ENCODE assay signal across 11 cellular contexts in the genomic region with DNA sequence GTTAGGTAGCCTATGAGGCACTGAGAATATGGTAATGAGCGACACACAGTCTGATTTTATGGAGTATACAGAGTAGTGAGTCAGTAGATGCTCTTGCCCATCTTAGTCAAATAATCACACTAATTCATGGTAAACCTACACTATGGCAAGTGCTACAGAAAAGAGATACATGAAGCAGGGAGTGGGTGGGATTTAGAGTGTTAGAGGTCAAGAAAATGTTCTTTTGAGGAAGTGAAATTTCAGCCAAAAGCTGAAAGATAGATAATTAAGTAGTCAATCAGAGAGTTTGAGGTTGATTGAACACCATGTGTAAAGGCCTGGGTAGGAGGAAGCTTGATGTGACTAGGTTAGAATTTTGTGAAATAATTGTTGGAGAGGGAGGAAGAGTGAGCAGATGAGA. TPM values are rescaled to one million over a fixed set of nuclear protein-coding genes. Genes with fewer than 3 reads are reported as not detected.
A peak's percentile ranks its signal among the peaks of the same experiment; 100 is the strongest.
DNase-seq lines count a peak whose midpoint lies in the region; ATAC-seq and TF ChIP-seq lines count a peak whose summit lies in the region.
"Had no signal": no experiment of that assay in that cellular context is flagged by ENCODE, and none has a peak within 500 bp of the region (broad histone marks: within the 10 kb centered on the region; RNA-seq: fewer than 3 reads in every experiment).

No MANE protein-coding gene starts in this region.

- H3K4me3 Mint-ChIP-seq in natural killer cell = no peak overlapping the region
- H3K4me3 Mint-ChIP-seq: activated naive CD8-positive, alpha-beta T cell treated with anti-CD3 and anti-CD28 coated beads, Interleukin-2, amount 10 ng/mL, durations not matched to agents 7 days and 5 days had no signal

- intact Hi-C loops in natural killer cell (cut with micrococcal nuclease) (no loop called here), mucosa of descending colon (cut with DNase I, micrococcal nuclease) (no loop called here)

- DNase-seq in natural killer cell = no peak
- no peak for DNase-seq in activated CD8-positive, alpha-beta memory T cell treated with anti-CD3 and anti-CD28 coated beads, Interleukin-2, amount 50 U/mL, for 48 hours
- DNase-seq in mucosa of descending colon = no peak
- no peak for DNase-seq in stimulated activated CD8-positive, alpha-beta memory T cell treated with anti-CD3 and anti-CD28 coated beads, Interleukin-4, amount 100 ng/mL, for 48 hours
- DNase-seq: activated naive CD8-positive, alpha-beta T cell treated with anti-CD3 and anti-CD28 coated beads, Interleukin-2, amount 10 ng/mL, durations not matched to agents 7 days and 5 days; NCI-H1105 treated with DMSO at 0.1 percent for 48 hours; stimulated activated CD4-positive, alpha-beta T cell treated with anti-CD3 and anti-CD28 coated beads, Interleukin-4, amount 100 ng/mL, for 1 hour; SW 1271 had no signal

- no peak overlapping the region for H3K4me3 ChIP-seq in mucosa of descending colon

- no peaks in the 10 kb centered on the region for H3K9me3 Mint-ChIP-seq in natural killer cell
- H3K9me3 Mint-ChIP-seq: activated naive CD8-positive, alpha-beta T cell treated with anti-CD3 and anti-CD28 coated beads, Interleukin-2, amount 10 ng/mL, durations not matched to agents 7 days and 5 days had no signal

- H3K4me1 Mint-ChIP-seq in natural killer cell = peaks cover 12 to 16% of the 10 kb centered on the region in 2 donors

- peak; percentile 87 for ATAC-seq in GM18909 (IDR thresholded peaks at IDR 0.05; ENCODE audit: poor library complexity, unreplicated experiment)
- ATAC-seq in GM21786 (IDR thresholded peaks at IDR 0.05; ENCODE audit: unreplicated experiment) = peak; percentile 95
- ATAC-seq in HG03460 (IDR thresholded peaks at IDR 0.05; ENCODE audit: unreplicated experiment) = peak; percentile 83
- no peak for ATAC-seq in natural killer cell
- no peak for ATAC-seq in mucosa of descending colon

- H3K27ac Mint-ChIP-seq in natural killer cell = peak overlapping the region; percentile 3 to 5
- H3K27ac Mint-ChIP-seq: activated naive CD8-positive, alpha-beta T cell treated with anti-CD3 and anti-CD28 coated beads, Interleukin-2, amount 10 ng/mL, durations not matched to agents 7 days and 5 days had no signal

- no peaks in the 10 kb centered on the region for H3K4me1 ChIP-seq in mucosa of descending colon (ENCODE audit: low read depth)

- H3K36me3 ChIP-seq in mucosa of descending colon (ENCODE audit: low read depth) = no peaks in the 10 kb centered on the region

- H3K27me3 Mint-ChIP-seq in natural killer cell (ENCODE audit: low read depth in 2 of 2) = no peaks in the 10 kb centered on the region
- H3K27me3 Mint-ChIP-seq: activated naive CD8-positive, alpha-beta T cell treated with anti-CD3 and anti-CD28 coated beads, Interleukin-2, amount 10 ng/mL, durations not matched to agents 7 days and 5 days had no signal

- no peaks in the 10 kb centered on the region for H3K9me3 ChIP-seq in mucosa of descending colon

- H3K36me3 Mint-ChIP-seq in natural killer cell = peaks cover 18% of the 10 kb centered on the region

- TF ChIP-seq CTCF in natural killer cell (IDR thresholded peaks at IDR 0.05) = no peak
- TF ChIP-seq CTCF in mucosa of descending colon (IDR thresholded peaks at IDR 0.05) = no peak

RNA-seq across cellular contexts. Expression of a gene that starts 14.7 kb away (rescaled TPM):
- total RNA-seq in natural killer cell = 100 to 1,000 TPM; 295 to 324 (median 296) TPM
- 10 to 100 TPM; 52.9 to 84.2 (median 80.2) TPM for total RNA-seq in mucosa of descending colon

RNA-seq across cellular contexts. Expression of a gene that starts 36.3 kb away (rescaled TPM):
- total RNA-seq in natural killer cell = 10 to 100 TPM; 18.1 to 34.8 (median 29.5) TPM
- 100 to 1,000 TPM in 1 of 3 donors, 10 to 100 TPM in 2; 66.5 to 117 (median 90.4) TPM for total RNA-seq in mucosa of descending colon

Comparison
In these comparisons a context has a peak if more than half of its experiments do, and no peak if none do; other contexts are left out.
1. ATAC-seq: peak in GM18909 (single experiment), GM21786 (single experiment) and HG03460 (single experiment); none in natural killer cell (0 of 3) and mucosa of descending colon (single experiment).